ENCODE assay signal across 9 cellular contexts in the genomic region with DNA sequence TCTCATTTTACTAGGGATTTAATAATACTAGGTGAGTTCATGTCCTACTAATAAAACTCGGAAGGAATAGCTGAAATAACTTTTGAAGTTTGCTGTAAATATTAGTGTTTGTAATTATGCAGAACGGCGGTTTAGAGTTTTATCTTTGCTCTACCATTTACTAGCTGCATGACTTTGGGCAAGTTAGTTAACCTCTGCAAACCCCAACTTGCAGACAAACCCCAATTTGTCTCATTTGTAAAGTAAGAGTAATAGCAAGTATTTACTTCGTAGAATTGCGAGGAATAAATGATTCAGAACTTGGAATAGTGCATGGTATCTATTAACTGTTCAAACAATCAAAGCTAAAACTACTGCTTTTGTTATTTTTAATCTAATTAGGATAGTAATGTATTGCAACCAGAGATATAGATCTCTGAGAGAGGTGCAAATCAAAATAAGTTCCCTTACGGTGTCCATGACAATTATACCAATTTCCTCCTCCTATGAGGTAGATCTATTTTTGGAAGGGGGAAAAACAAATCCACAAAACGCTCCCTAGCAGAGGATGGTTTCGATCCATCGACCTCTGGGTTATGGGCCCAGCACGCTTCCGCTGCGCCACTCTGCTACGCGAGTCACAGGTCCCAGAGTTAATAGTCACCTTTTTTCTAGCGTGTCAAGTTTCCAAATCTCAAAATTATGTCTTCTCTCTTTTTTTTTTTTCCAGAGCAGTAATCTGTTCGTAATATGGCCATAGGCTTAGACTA. TPM values are rescaled to one million over a fixed set of nuclear protein-coding genes. Genes with fewer than 3 reads are reported as not detected.
DNase-seq lines count a peak whose midpoint lies in the region; ATAC-seq and TF ChIP-seq lines count a peak whose summit lies in the region.
"Had no signal": no experiment of that assay in that cellular context is flagged by ENCODE, and none has a peak within 500 bp of the region (broad histone marks: within the 10 kb centered on the region; RNA-seq: fewer than 3 reads in every experiment).

No MANE protein-coding gene starts in this region.

- H3K9me3 Mint-ChIP-seq in activated T-cell treated with anti-CD3 and anti-CD28 coated beads, Interleukin-2, amount 50 U/mL, for 4 hours: peaks cover 5% of the 10 kb centered on the region
- H3K9me3 Mint-ChIP-seq in stimulated activated naive CD8-positive, alpha-beta T cell treated with anti-CD3 and anti-CD28 coated beads, Interleukin-15, amount 100 ng/mL, for 72 hours: no peaks in the 10 kb centered on the region

- H3K4me2 ChIP-seq in OCI-LY1 (ENCODE audit: low read length): peak overlapping the region; percentile 83

- ATAC-seq in HG02759 (IDR thresholded peaks at IDR 0.05; ENCODE audit: unreplicated experiment): peak; percentile 31
- peak; percentile 26 to 33 for ATAC-seq in activated T-cell treated with anti-CD3 and anti-CD28 coated beads, Interleukin-2, amount 50 U/mL, for 4 hours
- ATAC-seq in stimulated activated naive CD8-positive, alpha-beta T cell treated with anti-CD3 and anti-CD28 coated beads, Interleukin-15, amount 100 ng/mL, for 72 hours: peak; percentile 41

- DNase-seq in Ammon's horn (ENCODE audit: low spot score) (peak; percentile 34), iPS-NIHi7 (ENCODE audit: extremely low spot score) (no peak), RWPE1 (ENCODE audit: low spot score) (no peak)
- DNase-seq in activated T-cell treated with anti-CD3 and anti-CD28 coated beads, Interleukin-2, amount 50 U/mL, for 4 hours: peak; percentile 54
- DNase-seq in stimulated activated naive CD8-positive, alpha-beta T cell treated with anti-CD3 and anti-CD28 coated beads, Interleukin-15, amount 100 ng/mL, for 72 hours: peak; percentile 57 to 70
- DNase-seq: heart right ventricle had no signal

- H3K27ac ChIP-seq in OCI-LY1 (ENCODE audit: low read depth, low read length, poor library complexity, severe bottlenecking): no peak overlapping the region
- no peak overlapping the region for H3K27ac ChIP-seq in iPS-18a (ENCODE audit: low read length)
- H3K27ac ChIP-seq in RWPE1: no peak overlapping the region
- H3K27ac ChIP-seq: heart right ventricle had no signal

- H3K27me3 Mint-ChIP-seq in activated T-cell treated with anti-CD3 and anti-CD28 coated beads, Interleukin-2, amount 50 U/mL, for 4 hours (ENCODE audit: low read depth): peaks cover 44% of the 10 kb centered on the region
- peaks cover 10% of the 10 kb centered on the region for H3K27me3 Mint-ChIP-seq in stimulated activated naive CD8-positive, alpha-beta T cell treated with anti-CD3 and anti-CD28 coated beads, Interleukin-15, amount 100 ng/mL, for 72 hours

- no peak overlapping the region for H2AFZ ChIP-seq in OCI-LY1 (ENCODE audit: low read length)

- H3K36me3 ChIP-seq in OCI-LY1 (ENCODE audit: insufficient read depth, low read length) (no peaks in the 10 kb centered on the region), iPS-18a (ENCODE audit: control insufficient read depth, low read depth, low read length) (no peaks in the 10 kb centered on the region)
- H3K36me3 ChIP-seq: heart right ventricle had no signal

- H3K4me3 ChIP-seq in OCI-LY1 (ENCODE audit: low read depth, low read length, poor library complexity, severe bottlenecking) (peak overlapping the region; percentile 67), iPS-18a (ENCODE audit: low read length) (peak overlapping the region; percentile 90)

- H3K79me2 ChIP-seq in OCI-LY1 (ENCODE audit: insufficient read depth, low read length): no peaks in the 10 kb centered on the region

- H3F3A ChIP-seq in OCI-LY1 (ENCODE audit: insufficient read depth, low read length): peaks cover 6% of the 10 kb centered on the region; the same call in 1 of the 2 replicates

- CTCF ChIA-PET in RWPE1 (lab: Yijun Ruan, JAX): interaction anchor here (1.8 kb wide), 1 partner anchor 12 kb away, joined by 9 read pairs; no protein-coding TSS in a partner anchor

- peak overlapping the region; percentile 87 to 99 for H3K27ac Mint-ChIP-seq in stimulated activated naive CD8-positive, alpha-beta T cell treated with anti-CD3 and anti-CD28 coated beads, Interleukin-15, amount 100 ng/mL, for 72 hours

- H3K9ac ChIP-seq in OCI-LY1 (ENCODE audit: low read length) (peak overlapping the region; percentile 57), iPS-18a (ENCODE audit: low read length) (no peak overlapping the region)

- no peaks in the 10 kb centered on the region for H3K36me3 Mint-ChIP-seq in activated T-cell treated with anti-CD3 and anti-CD28 coated beads, Interleukin-2, amount 50 U/mL, for 4 hours (ENCODE audit: insufficient read depth)

- POLR2A ChIA-PET in RWPE1 (lab: Yijun Ruan, JAX; ENCODE audit: low non-redundant PET): no interaction called here

- TF ChIP-seq CTCF in OCI-LY1 (IDR thresholded peaks at IDR 0.05; ENCODE audit: low read length) (no peak), RWPE1 (conservative IDR thresholded peaks at IDR 0.05; ENCODE audit: low read depth) (no peak)

- no peaks in the 10 kb centered on the region for H4K20me1 ChIP-seq in OCI-LY1 (ENCODE audit: insufficient read depth, low read length)

- H3K4me1 Mint-ChIP-seq in activated T-cell treated with anti-CD3 and anti-CD28 coated beads, Interleukin-2, amount 50 U/mL, for 4 hours (ENCODE audit: low read depth): peaks cover 37% of the 10 kb centered on the region
- peaks cover 58% of the 10 kb centered on the region for H3K4me1 Mint-ChIP-seq in stimulated activated naive CD8-positive, alpha-beta T cell treated with anti-CD3 and anti-CD28 coated beads, Interleukin-15, amount 100 ng/mL, for 72 hours

- H3K4me1 ChIP-seq in OCI-LY1 (ENCODE audit: insufficient read depth, low read length, severe bottlenecking) (peaks cover 58% of the 10 kb centered on the region), iPS-18a (ENCODE audit: control insufficient read depth, low read depth, low read length) (peaks cover 4% of the 10 kb centered on the region)

- no peaks in the 10 kb centered on the region for H3K9me2 ChIP-seq in OCI-LY1 (ENCODE audit: low read depth, low read length)

- H3K4me3 Mint-ChIP-seq in activated T-cell treated with anti-CD3 and anti-CD28 coated beads, Interleukin-2, amount 50 U/mL, for 4 hours: peak overlapping the region; percentile 76
- H3K4me3 Mint-ChIP-seq in stimulated activated naive CD8-positive, alpha-beta T cell treated with anti-CD3 and anti-CD28 coated beads, Interleukin-15, amount 100 ng/mL, for 72 hours: peak overlapping the region; percentile 90 to 92

- H3K9me3 ChIP-seq in OCI-LY1 (ENCODE audit: low read length) (no peaks in the 10 kb centered on the region), iPS-18a (ENCODE audit: control insufficient read depth, low read depth, low read length) (no peaks in the 10 kb centered on the region)

- no peaks in the 10 kb centered on the region for H3K27me3 ChIP-seq in OCI-LY1 (ENCODE audit: insufficient read depth, low read length)
- H3K27me3 ChIP-seq in iPS-18a (ENCODE audit: control insufficient read depth, insufficient read depth, low read length): peaks cover 46% of the 10 kb centered on the region

RNA-seq across cellular contexts. Expression of a gene that starts 35.1 kb away (rescaled TPM):
- 10 to 100 TPM; 24.9 to 41.2 (median 31.0) TPM for total RNA-seq in activated T-cell treated with anti-CD3 and anti-CD28 coated beads, Interleukin-2, amount 50 U/mL, for 4 hours

RNA-seq across cellular contexts. Expression of a gene that starts 53.0 kb away (rescaled TPM):
- 10 to 100 TPM in 1 of 3 donors, 1 to 10 TPM in 2; 9.0 to 10.3 (median 9.0) TPM for total RNA-seq in activated T-cell treated with anti-CD3 and anti-CD28 coated beads, Interleukin-2, amount 50 U/mL, for 4 hours

Comparison
In these comparisons a context has a peak if more than half of its experiments do, and no peak if none do; other contexts are left out.
1. DNase-seq: peak in Ammon's horn (single experiment), activated T-cell treated with anti-CD3 and anti-CD28 coated beads, Interleukin-2, amount 50 U/mL, for 4 hours (single experiment) and stimulated activated naive CD8-positive, alpha-beta T cell treated with anti-CD3 and anti-CD28 coated beads, Interleukin-15, amount 100 ng/mL, for 72 hours (2 of 2); none in iPS-NIHi7 (single experiment) and RWPE1 (single experiment).
2. Peak in every context shown above with its lines, with median percentiles within 50 percentile points of each other: ATAC-seq.